ENCODE assay signal across 6 cellular contexts in the genomic region with DNA sequence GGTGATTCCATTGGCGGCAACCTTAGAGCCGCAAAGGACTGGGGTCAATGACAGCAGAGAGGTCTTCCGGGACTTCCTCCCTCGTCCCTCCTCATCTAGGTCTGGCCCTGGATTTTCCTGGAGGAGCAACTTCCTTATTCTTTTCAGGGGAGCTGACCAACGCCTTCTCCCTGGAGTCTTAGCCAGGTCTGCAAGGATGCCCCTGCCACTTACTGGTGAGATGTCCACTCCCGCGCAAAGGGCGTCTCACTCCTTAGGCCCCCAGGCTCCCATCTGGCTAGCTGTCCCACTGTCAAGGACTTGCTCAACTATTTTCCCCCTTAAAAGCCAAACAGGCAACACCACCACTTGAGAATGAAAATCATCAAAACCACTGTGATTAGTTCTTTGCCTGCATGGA.
"Had no signal": no experiment of that assay in that cellular context is flagged by ENCODE, and none has a peak within 500 bp of the region (broad histone marks: within the 10 kb centered on the region; RNA-seq: fewer than 3 reads in every experiment).

No MANE protein-coding gene starts in this region.

- H3K27me3 Mint-ChIP-seq: stimulated activated naive CD8-positive, alpha-beta T cell treated with anti-CD3 and anti-CD28 coated beads, Interleukin-15, amount 100 ng/mL, for 72 hours had no signal

- H3K27me3 ChIP-seq: esophagus squamous epithelium, testis had no signal

- H3K27ac Mint-ChIP-seq: activated naive CD4-positive, alpha-beta T cell treated with anti-CD3 and anti-CD28 coated beads, Interleukin-2, amount 50 U/mL, for 72 hours; activated T-helper 1 cell treated with anti-CD3 and anti-CD28 coated beads, Interleukin-12 subunit alpha, Interleukin-12 subunit beta, Interleukin-2, Interleukin-4 antibody, amounts not matched to agents 30 ng/mL and 10 ng/mL and 1 ng/mL, durations not matched to agents 14 hours and 24 hours and 36 hours; stimulated activated naive CD8-positive, alpha-beta T cell treated with anti-CD3 and anti-CD28 coated beads, Interleukin-15, amount 100 ng/mL, for 72 hours had no signal

- H3K9me3 ChIP-seq: esophagus squamous epithelium, testis had no signal

- H3K4me3 Mint-ChIP-seq: activated T-helper 1 cell treated with anti-CD3 and anti-CD28 coated beads, Interleukin-12 subunit alpha, Interleukin-12 subunit beta, Interleukin-2, Interleukin-4 antibody, amounts not matched to agents 30 ng/mL and 10 ng/mL and 1 ng/mL, durations not matched to agents 14 hours and 24 hours and 36 hours; stimulated activated naive CD8-positive, alpha-beta T cell treated with anti-CD3 and anti-CD28 coated beads, Interleukin-15, amount 100 ng/mL, for 72 hours had no signal

- H3K27ac ChIP-seq: esophagus squamous epithelium, testis had no signal

- H3K4me3 ChIP-seq: testis had no signal

- H3K9me3 Mint-ChIP-seq: stimulated activated naive CD8-positive, alpha-beta T cell treated with anti-CD3 and anti-CD28 coated beads, Interleukin-15, amount 100 ng/mL, for 72 hours; T-helper 2 cell treated with Interferon-gamma antibody and Interleukin-4, amounts not matched to agents 5 μg/mL and 100 μg/mL, for 36 hours had no signal
